In the genomic region with DNA sequence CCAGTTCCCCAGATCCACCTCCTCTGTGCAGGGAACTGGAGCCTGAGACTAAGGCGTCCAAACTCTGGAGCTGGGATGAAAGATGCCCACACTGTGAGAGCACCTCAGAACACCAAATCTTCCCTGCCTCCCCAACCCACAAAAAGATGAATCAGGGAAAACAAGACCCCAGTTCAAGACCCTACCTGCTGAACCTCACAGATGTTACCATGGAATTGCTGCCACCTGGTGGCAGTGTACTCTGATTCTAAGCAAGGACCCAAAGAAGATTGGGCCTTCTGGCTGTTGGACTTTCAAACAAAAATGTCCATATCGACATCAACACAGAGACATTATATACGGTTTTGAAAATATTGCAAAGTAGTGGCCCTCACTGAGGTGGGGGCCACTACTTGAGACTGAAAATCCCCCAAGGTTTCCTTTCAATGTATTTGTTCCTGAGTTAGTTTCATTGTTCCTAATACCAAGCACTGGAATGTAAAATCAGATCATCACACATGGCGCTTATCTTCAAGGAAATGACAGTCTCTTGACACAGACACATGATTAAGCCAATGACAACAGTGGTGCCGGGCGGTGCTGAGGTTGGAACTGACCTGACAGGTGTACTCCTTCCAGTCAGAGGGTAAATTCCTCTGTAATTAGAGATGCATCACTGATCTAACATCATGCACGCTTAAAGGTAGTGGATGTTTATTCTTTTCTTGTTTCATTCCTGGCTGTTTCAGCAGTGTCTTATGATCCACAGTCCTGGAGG, we compare ENCODE assay signal across 8 cellular contexts.
DNase-seq lines count a peak whose midpoint lies in the region; ATAC-seq, FAIRE-seq and TF ChIP-seq lines count a peak whose summit lies in the region.

No MANE protein-coding gene starts in this region.

- POLR2A ChIA-PET in GM12878 (lab: Charles Lee): no interaction called here

- no peak overlapping the region for H3K4me2 ChIP-seq in GM12878 (ENCODE audit: control insufficient read depth, insufficient read depth)

- H3K27ac ChIP-seq in HL-60 (replicated peaks) (no peak overlapping the region), GM12878 (ENCODE audit: control insufficient read depth, insufficient read depth) (no peak overlapping the region)

- in situ Hi-C loops in GM12878 (cut with MboI): no loop called here

- no peak overlapping the region for H2AFZ ChIP-seq in GM12878 (ENCODE audit: control insufficient read depth, low read depth, low read length)

- H3K9me3 ChIP-seq in GM12878 (replicated peaks; ENCODE audit: control insufficient read depth, insufficient read depth, low read length): no peaks in the 10 kb centered on the region

- no peak for FAIRE-seq in GM12878 (lab: Jason Lieb, UNC)

- 0% methylated on average over 7 of the region's 7 CpGs for WGBS in GM12878 (ENCODE audit: insufficient coverage, insufficient replicate concordance, low lambda C conversion rate, missing lambda C conversion rate)

- no peaks in the 10 kb centered on the region for H3K36me3 ChIP-seq in GM12878 (ENCODE audit: control insufficient read depth in 2 of 2, insufficient read depth in 2 of 2, low read length in 1 of 2)

- peak; percentile 14 for DNase-seq in Daoy (ENCODE audit: low read depth)
- no peak for DNase-seq in HL-60 (ENCODE audit: low read depth in 1 of 2, low spot score in 1 of 2)
- no peak for DNase-seq in GM12878 (ENCODE audit: low read depth, low spot score)
- peak; percentile 44 for DNase-seq in medulla oblongata (ENCODE audit: extremely low spot score)
- DNase-seq in cerebellar nuclear complex (lab: John Stamatoyannopoulos, UW): no peak
- no peak for DNase-seq in GM19240 (ENCODE audit: insufficient read length, low spot score)
- DNase-seq in T-helper 2 cell: no peak

- 0 out of 2 replicates have a peak, but pooled peaks have one; percentile 40 for TF ChIP-seq RAD21 in GM12878 (IDR thresholded peaks at IDR 0.05; ENCODE audit: insufficient read depth, low read depth, low read length)

- no peak for TF ChIP-seq POLR2A in GM12878 (IDR thresholded peaks at IDR 0.05; ENCODE audit: low read depth, low read length)

- H3K79me2 ChIP-seq in GM12878 (ENCODE audit: control insufficient read depth, insufficient read depth, low read length): no peaks in the 10 kb centered on the region

- H3K4me3 ChIP-seq in HL-60 (replicated peaks; ENCODE audit: insufficient read depth, low read length) (no peak overlapping the region), GM12878 (no peak overlapping the region)

- no TSS peak for BruUV-seq in GM12878 (replicated peaks; lab: Mats Ljungman, UMichigan)

- SMC1A ChIA-PET in GM12878 (lab: Charles Lee; ENCODE audit: uncharacterized antibody, unreplicated experiment): no interaction called here

- no peak overlapping the region for H3K9ac ChIP-seq in GM12878 (ENCODE audit: control insufficient read depth, insufficient read depth, low read length)

- intact Hi-C loops in GM12878 (cut with micrococcal nuclease; ENCODE audit: unreplicated experiment): loop anchor here (1.0 kb wide), 1 partner anchor 125 kb away; no protein-coding TSS in a partner anchor

- H4K20me1 ChIP-seq in GM12878 (ENCODE audit: control insufficient read depth, insufficient read depth): no peaks in the 10 kb centered on the region

- TF ChIP-seq EP300 in GM12878 (IDR thresholded peaks at IDR 0.05; ENCODE audit: borderline replicate concordance in 1 of 2, control insufficient read depth in 1 of 2, low read depth in 2 of 2, low read length in 2 of 2): no peak

- RAD21 ChIA-PET in GM12878 (lab: Charles Lee; ENCODE audit: unreplicated experiment): no interaction called here

- H3K4me1 ChIP-seq in GM12878 (ENCODE audit: control insufficient read depth, insufficient read depth, low read length): no peaks in the 10 kb centered on the region

- H3K27me3 ChIP-seq in HL-60 (ENCODE audit: insufficient read depth, poor library complexity, severe bottlenecking) (no peaks in the 10 kb centered on the region), GM12878 (replicated peaks in 1 of 2; ENCODE audit: control insufficient read depth in 2 of 2, insufficient read depth in 2 of 2, low read length in 1 of 2) (peaks cover 2% of the 10 kb centered on the region in 2 experiments; a peak in 3 of 4 replicates)

- ATAC-seq in GM12878 (no peak), HG02973 (IDR thresholded peaks at IDR 0.05; ENCODE audit: unreplicated experiment) (no peak)

- CTCF ChIA-PET in GM12878 (lab: Yijun Ruan, JAX): interaction anchor here (2.8 kb wide), 1 partner anchor 125 kb away, joined by 8 read pairs; no protein-coding TSS in a partner anchor

- peak; percentile 15 for TF ChIP-seq CTCF in HL-60 (IDR thresholded peaks at IDR 0.05; ENCODE audit: insufficient read depth, low read length)
- TF ChIP-seq CTCF in GM12878 (IDR thresholded peaks at IDR 0.05 in 2 of 3, conservative IDR thresholded peaks at IDR 0.05 in 1 of 3; ENCODE audit: control insufficient read depth in 2 of 3, extremely low read depth in 1 of 3, insufficient read depth in 1 of 3, low read depth in 3 of 3, low read length in 3 of 3): peak; percentile 38 to 56 (median 48); a peak in 5 of 6 replicates

TF ChIP-seq in GM12878, 131 proteins besides CTCF, POLR2A, EP300 and RAD21:
- TF ChIP-seq MTA3 (IDR thresholded peaks at IDR 0.05; ENCODE audit: borderline replicate concordance, low read length) (no peak), SMC3 (IDR thresholded peaks at IDR 0.05; ENCODE audit: borderline replicate concordance, low read length) (peak; percentile 54; the same call in 1 of the 2 replicates)
- TF ChIP-seq, protein P1, sequence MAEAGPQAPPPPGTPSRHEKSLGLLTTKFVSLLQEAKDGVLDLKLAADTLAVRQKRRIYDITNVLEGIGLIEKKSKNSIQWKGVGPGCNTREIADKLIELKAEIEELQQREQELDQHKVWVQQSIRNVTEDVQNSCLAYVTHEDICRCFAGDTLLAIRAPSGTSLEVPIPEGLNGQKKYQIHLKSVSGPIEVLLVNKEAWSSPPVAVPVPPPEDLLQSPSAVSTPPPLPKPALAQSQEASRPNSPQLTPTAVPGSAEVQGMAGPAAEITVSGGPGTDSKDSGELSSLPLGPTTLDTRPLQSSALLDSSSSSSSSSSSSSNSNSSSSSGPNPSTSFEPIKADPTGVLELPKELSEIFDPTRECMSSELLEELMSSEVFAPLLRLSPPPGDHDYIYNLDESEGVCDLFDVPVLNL (IDR thresholded peaks at IDR 0.05; ENCODE audit: low read depth, low read length): no peak

Comparison
In these comparisons a context has a peak if more than half of its experiments do, and no peak if none do; other contexts are left out.
1. DNase-seq: peak in Daoy (single experiment) and medulla oblongata (single experiment); none in HL-60 (0 of 2), GM12878 (single experiment), cerebellar nuclear complex (0 of 2), GM19240 (single experiment) and T-helper 2 cell (0 of 5).